Comparison of ENCODE assay signal across 31 cellular contexts in the genomic region with DNA sequence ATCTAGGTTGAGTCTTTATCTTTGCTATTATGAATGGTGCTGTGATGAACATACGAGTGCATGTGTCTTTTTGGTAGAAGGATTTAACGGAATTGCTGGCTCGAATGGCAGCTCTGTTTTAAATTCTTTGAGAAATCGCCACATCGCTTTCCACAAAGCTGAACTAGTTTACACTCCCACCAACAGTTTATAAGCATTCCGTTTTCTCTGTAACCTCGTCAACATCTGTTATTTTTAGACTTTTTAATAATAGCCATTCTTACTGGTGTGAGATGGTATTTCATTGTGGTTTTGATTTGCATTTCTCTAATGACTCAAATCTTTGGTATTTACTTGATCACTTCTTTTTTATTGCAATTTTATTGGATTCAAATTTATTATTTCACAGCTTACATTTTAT.
"Had no signal": no experiment of that assay in that cellular context is flagged by ENCODE, and none has a peak within 500 bp of the region (broad histone marks: within the 10 kb centered on the region; RNA-seq: fewer than 3 reads in every experiment).

No MANE protein-coding gene starts in this region.

- H3K4me3 ChIP-seq: gastrocnemius medialis, left lung, mucosa of descending colon, ovary, sigmoid colon, smooth muscle cell, suprapubic skin, tibial artery, upper lobe of right lung had no signal

- H3K27ac Mint-ChIP-seq: activated CD4-positive, alpha-beta memory T cell treated with anti-CD3 and anti-CD28 coated beads for 36 hours; activated CD4-positive, alpha-beta T cell treated with anti-CD3 and anti-CD28 coated beads, Interleukin-2, amount 10 ng/mL, durations not matched to agents 24 days and 14 days; activated naive CD4-positive, alpha-beta T cell treated with anti-CD3 and anti-CD28 coated beads, Interleukin-2, amount 50 U/mL, for 24 hours; activated naive CD8-positive, alpha-beta T cell treated with anti-CD3 and anti-CD28 coated beads, Interleukin-2, amount 50 U/mL, for 24 hours; activated T-cell treated with anti-CD3 and anti-CD28 coated beads, Interleukin-2, amount 50 U/mL, for 24 hours; effector memory CD8-positive, alpha-beta T cell; naive B cell; progenitor cell of endocrine pancreas; stimulated activated memory B cell treated with anti-CD40 and anti-IgM and Interleukin-4, amounts not matched to agents 10 μg/mL and 1 μg/mL and 100 μg/mL, for 72 hours; T-helper 17 cell had no signal

- H3K4me1 Mint-ChIP-seq: activated CD4-positive, alpha-beta T cell treated with anti-CD3 and anti-CD28 coated beads, Interleukin-2, amount 10 ng/mL, durations not matched to agents 24 days and 14 days; activated naive CD4-positive, alpha-beta T cell treated with anti-CD3 and anti-CD28 coated beads, Interleukin-2, amount 50 U/mL, for 24 hours; activated naive CD8-positive, alpha-beta T cell treated with anti-CD3 and anti-CD28 coated beads, Interleukin-2, amount 50 U/mL, for 24 hours; naive B cell; stimulated activated memory B cell treated with anti-CD40 and anti-IgM and Interleukin-4, amounts not matched to agents 10 μg/mL and 1 μg/mL and 100 μg/mL, for 72 hours; T-helper 17 cell had no signal

- H3K36me3 Mint-ChIP-seq: activated CD4-positive, alpha-beta memory T cell treated with anti-CD3 and anti-CD28 coated beads for 36 hours; activated naive CD4-positive, alpha-beta T cell treated with anti-CD3 and anti-CD28 coated beads, Interleukin-2, amount 50 U/mL, for 24 hours; naive B cell; stimulated activated memory B cell treated with anti-CD40 and anti-IgM and Interleukin-4, amounts not matched to agents 10 μg/mL and 1 μg/mL and 100 μg/mL, for 72 hours had no signal

- H3K9me3 Mint-ChIP-seq: activated CD4-positive, alpha-beta memory T cell treated with anti-CD3 and anti-CD28 coated beads for 36 hours; activated CD4-positive, alpha-beta T cell treated with anti-CD3 and anti-CD28 coated beads, Interleukin-2, amount 10 ng/mL, durations not matched to agents 24 days and 14 days; activated naive CD4-positive, alpha-beta T cell treated with anti-CD3 and anti-CD28 coated beads, Interleukin-2, amount 50 U/mL, for 24 hours; activated naive CD8-positive, alpha-beta T cell treated with anti-CD3 and anti-CD28 coated beads, Interleukin-2, amount 50 U/mL, for 24 hours had no signal

- H3K4me3 Mint-ChIP-seq: activated CD4-positive, alpha-beta memory T cell treated with anti-CD3 and anti-CD28 coated beads for 36 hours; activated CD4-positive, alpha-beta T cell treated with anti-CD3 and anti-CD28 coated beads, Interleukin-2, amount 10 ng/mL, durations not matched to agents 24 days and 14 days; activated naive CD4-positive, alpha-beta T cell treated with anti-CD3 and anti-CD28 coated beads, Interleukin-2, amount 50 U/mL, for 24 hours; activated naive CD8-positive, alpha-beta T cell treated with anti-CD3 and anti-CD28 coated beads, Interleukin-2, amount 50 U/mL, for 24 hours; activated T-cell treated with anti-CD3 and anti-CD28 coated beads, Interleukin-2, amount 50 U/mL, for 24 hours; effector memory CD8-positive, alpha-beta T cell; naive B cell; stimulated activated memory B cell treated with anti-CD40 and anti-IgM and Interleukin-4, amounts not matched to agents 10 μg/mL and 1 μg/mL and 100 μg/mL, for 72 hours; T-helper 17 cell had no signal

- H3K27me3 Mint-ChIP-seq: activated CD4-positive, alpha-beta memory T cell treated with anti-CD3 and anti-CD28 coated beads for 36 hours; activated CD4-positive, alpha-beta T cell treated with anti-CD3 and anti-CD28 coated beads, Interleukin-2, amount 10 ng/mL, durations not matched to agents 24 days and 14 days; activated naive CD4-positive, alpha-beta T cell treated with anti-CD3 and anti-CD28 coated beads, Interleukin-2, amount 50 U/mL, for 24 hours; activated naive CD8-positive, alpha-beta T cell treated with anti-CD3 and anti-CD28 coated beads, Interleukin-2, amount 50 U/mL, for 24 hours; activated T-cell treated with anti-CD3 and anti-CD28 coated beads, Interleukin-2, amount 50 U/mL, for 24 hours; effector memory CD8-positive, alpha-beta T cell; naive B cell; progenitor cell of endocrine pancreas; stimulated activated memory B cell treated with anti-CD40 and anti-IgM and Interleukin-4, amounts not matched to agents 10 μg/mL and 1 μg/mL and 100 μg/mL, for 72 hours; T-helper 17 cell had no signal

- FAIRE-seq: islet of Langerhans had no signal

- DNase-seq: activated CD4-positive, alpha-beta memory T cell treated with anti-CD3 and anti-CD28 coated beads for 36 hours; activated CD4-positive, alpha-beta T cell treated with anti-CD3 and anti-CD28 coated beads, Interleukin-2, amount 10 ng/mL, durations not matched to agents 24 days and 14 days; activated CD8-positive, alpha-beta memory T cell treated with anti-CD3 and anti-CD28 coated beads, Interleukin-2, amount 50 U/mL, for 48 hours; activated gamma-delta T cell treated with Interleukin-2 at 50 U/mL for 16 hours; activated naive CD8-positive, alpha-beta T cell treated with anti-CD3 and anti-CD28 coated beads, Interleukin-2, amount 50 U/mL, for 24 hours; activated T-cell treated with anti-CD3 and anti-CD28 coated beads, Interleukin-2, amount 50 U/mL, for 24 hours; brain microvascular endothelial cell; cortex of kidney; effector memory CD8-positive, alpha-beta T cell; gastrocnemius medialis; glutamatergic neuron; left lung; mucosa of descending colon; naive B cell; ovary; retina; sigmoid colon; stimulated activated CD4-positive, alpha-beta T cell treated with anti-CD3 and anti-CD28 coated beads, Interleukin-1b, Interleukin-23, amount 100 ng/mL, for 48 hours; stimulated activated CD4-positive, alpha-beta T cell treated with anti-CD3 and anti-CD28 coated beads, Interleukin-4, amount 100 ng/mL, for 4 hours; stimulated activated CD8-positive, alpha-beta memory T cell treated with anti-CD3 and anti-CD28 coated beads, Interleukin-4, amount 100 ng/mL, for 48 hours; T-helper 17 cell; T1000; tibial artery; upper lobe of right lung; WERI-Rb-1 had no signal
